In the genomic region with DNA sequence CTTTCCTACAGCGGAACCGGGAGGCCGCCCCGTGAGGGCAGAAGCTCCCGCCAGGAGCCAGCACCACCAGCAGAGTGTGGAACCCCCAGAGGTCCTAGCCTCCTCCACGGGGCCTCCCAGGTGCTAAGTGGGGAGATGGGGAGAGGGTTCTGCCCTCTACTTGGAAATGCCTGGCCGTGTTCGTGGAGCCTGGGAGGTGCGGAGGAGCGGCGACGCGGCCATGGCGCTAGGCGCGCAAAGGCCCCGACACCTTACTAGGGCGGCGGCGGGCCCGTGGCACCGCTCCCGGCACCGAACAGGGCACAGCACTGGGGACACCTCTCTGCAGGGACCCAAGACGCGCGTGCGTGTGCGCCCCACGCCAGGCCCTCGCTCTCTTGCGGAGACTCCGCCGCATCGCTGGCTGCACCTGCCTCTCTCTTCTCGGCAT, we compare ENCODE assay signal across 1 cellular context.
TF ChIP-seq lines count a peak whose summit lies in the region.

No MANE protein-coding gene starts in this region.

TF ChIP-seq in WTC11, 78 proteins besides CTCF, POLR2A, EP300 and RAD21 (continued from another document):
- TF ChIP-seq, protein P1, sequence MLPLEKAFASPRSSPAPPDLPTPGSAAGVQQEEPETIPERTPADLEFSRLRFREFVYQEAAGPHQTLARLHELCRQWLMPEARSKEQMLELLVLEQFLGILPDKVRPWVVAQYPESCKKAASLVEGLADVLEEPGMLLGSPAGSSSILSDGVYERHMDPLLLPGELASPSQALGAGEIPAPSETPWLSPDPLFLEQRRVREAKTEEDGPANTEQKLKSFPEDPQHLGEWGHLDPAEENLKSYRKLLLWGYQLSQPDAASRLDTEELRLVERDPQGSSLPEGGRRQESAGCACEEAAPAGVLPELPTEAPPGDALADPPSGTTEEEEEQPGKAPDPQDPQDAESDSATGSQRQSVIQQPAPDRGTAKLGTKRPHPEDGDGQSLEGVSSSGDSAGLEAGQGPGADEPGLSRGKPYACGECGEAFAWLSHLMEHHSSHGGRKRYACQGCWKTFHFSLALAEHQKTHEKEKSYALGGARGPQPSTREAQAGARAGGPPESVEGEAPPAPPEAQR (CRISPR knock-in tag; IDR thresholded peaks at IDR 0.05), result no peak
- TF ChIP-seq SMAD3 (CRISPR knock-in tag; IDR thresholded peaks at IDR 0.05; ENCODE audit: borderline replicate concordance), result no peak
- TF ChIP-seq ZNF317 (CRISPR knock-in tag; IDR thresholded peaks at IDR 0.05; ENCODE audit: borderline replicate concordance, low read depth), result no peak
- no peak for TF ChIP-seq TEAD1 (CRISPR knock-in tag; IDR thresholded peaks at IDR 0.05)
- TF ChIP-seq, protein P2, sequence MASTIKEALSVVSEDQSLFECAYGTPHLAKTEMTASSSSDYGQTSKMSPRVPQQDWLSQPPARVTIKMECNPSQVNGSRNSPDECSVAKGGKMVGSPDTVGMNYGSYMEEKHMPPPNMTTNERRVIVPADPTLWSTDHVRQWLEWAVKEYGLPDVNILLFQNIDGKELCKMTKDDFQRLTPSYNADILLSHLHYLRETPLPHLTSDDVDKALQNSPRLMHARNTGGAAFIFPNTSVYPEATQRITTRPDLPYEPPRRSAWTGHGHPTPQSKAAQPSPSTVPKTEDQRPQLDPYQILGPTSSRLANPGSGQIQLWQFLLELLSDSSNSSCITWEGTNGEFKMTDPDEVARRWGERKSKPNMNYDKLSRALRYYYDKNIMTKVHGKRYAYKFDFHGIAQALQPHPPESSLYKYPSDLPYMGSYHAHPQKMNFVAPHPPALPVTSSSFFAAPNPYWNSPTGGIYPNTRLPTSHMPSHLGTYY (CRISPR knock-in tag; IDR thresholded peaks at IDR 0.05), result no peak
TF ChIP-seq in WTC11: peak in this region for 0.
